8 cellular contexts compared by ENCODE assay signal in genomic region chr14:102591944-102592772, GRCh38.
DNase-seq lines count a peak whose midpoint lies in the region; ATAC-seq and FAIRE-seq lines count a peak whose summit lies in the region.

Gene RCOR1, plus strand, starts transcription at chr14:102592649. Its CDS starts 238 bp downstream, at chr14:102592887.

- peak within 1 kb of the TSS; percentile 82 for H3K27ac ChIP-seq in effector memory CD4-positive, alpha-beta T cell (ENCODE audit: insufficient read depth, low read length, poor library complexity, severe bottlenecking)

- H3K27me3 ChIP-seq in effector memory CD4-positive, alpha-beta T cell (replicated peaks; ENCODE audit: control insufficient read depth, insufficient read depth, low read length, poor library complexity, severe bottlenecking): no peaks in the 10 kb centered on the region

- peak; percentile 84 for FAIRE-seq in HTR-8/SVneo (lab: Jason Lieb, UNC)

- H3K4me3 ChIP-seq in effector memory CD4-positive, alpha-beta T cell (ENCODE audit: insufficient read depth, low read depth, low read length, poor library complexity, severe bottlenecking): peak within 1 kb of the TSS; percentile 92

- H3K9me3 ChIP-seq in effector memory CD4-positive, alpha-beta T cell (ENCODE audit: control insufficient read depth, low read length): no peaks in the 10 kb centered on the region

- peak; percentile 65 for ATAC-seq in GM21381 (IDR thresholded peaks at IDR 0.05; ENCODE audit: unreplicated experiment)

- DNase-seq in COR-L47 (lab: John Stamatoyannopoulos, UW) (peak; percentile 100), HTR-8/SVneo (ENCODE audit: insufficient read length, low spot score) (peak; percentile 93), NOMO-1 treated with DMSO at 0.1 percent for 48 hours (lab: John Stamatoyannopoulos, UW; ENCODE audit: unreplicated experiment) (peak; percentile 96), medulla oblongata (ENCODE audit: extremely low spot score) (peak; percentile 98)
- peak; percentile 95 to 96 for DNase-seq in activated CD8-positive, alpha-beta memory T cell treated with anti-CD3 and anti-CD28 coated beads for 4 hours (ENCODE audit: low read depth in 2 of 2)
- DNase-seq in effector memory CD4-positive, alpha-beta T cell: peak; percentile 96 to 97 (median 97)
- DNase-seq in stimulated activated CD4-positive, alpha-beta T cell treated with anti-CD3 and anti-CD28 coated beads, TNF-alpha, amount 100 ng/mL, for 48 hours (ENCODE audit: low read depth in 3 of 3): peak; percentile 96 to 98 (median 96)

- H3K36me3 ChIP-seq in effector memory CD4-positive, alpha-beta T cell (ENCODE audit: control insufficient read depth, insufficient read depth, low read length): no peaks in the 10 kb centered on the region

- H3K4me1 ChIP-seq in effector memory CD4-positive, alpha-beta T cell (ENCODE audit: control insufficient read depth, insufficient read depth, low read length, poor library complexity, severe bottlenecking): peaks cover 14% of the 10 kb centered on the region

Comparison
In these comparisons a context has a peak if more than half of its experiments do, and no peak if none do; other contexts are left out.
1. Peak in every context shown above with its lines: DNase-seq, ATAC-seq, H3K4me3 ChIP-seq and H3K27ac ChIP-seq.